ENCODE assay signal across 1 cellular context in genomic region chr20:50720582-50720981, GRCh38.
TF ChIP-seq lines count a peak whose summit lies in the region.

No MANE protein-coding gene starts in this region.

TF ChIP-seq in SK-N-SH, 30 proteins besides CTCF, POLR2A, EP300 and RAD21 (continued from another document):
- no peak for TF ChIP-seq ZBTB33 (IDR thresholded peaks at IDR 0.05; ENCODE audit: borderline replicate concordance, low read depth)
- TF ChIP-seq CHD2 (IDR thresholded peaks at IDR 0.05; ENCODE audit: low read length, partially characterized antibody): no peak
- TF ChIP-seq, protein P1, sequence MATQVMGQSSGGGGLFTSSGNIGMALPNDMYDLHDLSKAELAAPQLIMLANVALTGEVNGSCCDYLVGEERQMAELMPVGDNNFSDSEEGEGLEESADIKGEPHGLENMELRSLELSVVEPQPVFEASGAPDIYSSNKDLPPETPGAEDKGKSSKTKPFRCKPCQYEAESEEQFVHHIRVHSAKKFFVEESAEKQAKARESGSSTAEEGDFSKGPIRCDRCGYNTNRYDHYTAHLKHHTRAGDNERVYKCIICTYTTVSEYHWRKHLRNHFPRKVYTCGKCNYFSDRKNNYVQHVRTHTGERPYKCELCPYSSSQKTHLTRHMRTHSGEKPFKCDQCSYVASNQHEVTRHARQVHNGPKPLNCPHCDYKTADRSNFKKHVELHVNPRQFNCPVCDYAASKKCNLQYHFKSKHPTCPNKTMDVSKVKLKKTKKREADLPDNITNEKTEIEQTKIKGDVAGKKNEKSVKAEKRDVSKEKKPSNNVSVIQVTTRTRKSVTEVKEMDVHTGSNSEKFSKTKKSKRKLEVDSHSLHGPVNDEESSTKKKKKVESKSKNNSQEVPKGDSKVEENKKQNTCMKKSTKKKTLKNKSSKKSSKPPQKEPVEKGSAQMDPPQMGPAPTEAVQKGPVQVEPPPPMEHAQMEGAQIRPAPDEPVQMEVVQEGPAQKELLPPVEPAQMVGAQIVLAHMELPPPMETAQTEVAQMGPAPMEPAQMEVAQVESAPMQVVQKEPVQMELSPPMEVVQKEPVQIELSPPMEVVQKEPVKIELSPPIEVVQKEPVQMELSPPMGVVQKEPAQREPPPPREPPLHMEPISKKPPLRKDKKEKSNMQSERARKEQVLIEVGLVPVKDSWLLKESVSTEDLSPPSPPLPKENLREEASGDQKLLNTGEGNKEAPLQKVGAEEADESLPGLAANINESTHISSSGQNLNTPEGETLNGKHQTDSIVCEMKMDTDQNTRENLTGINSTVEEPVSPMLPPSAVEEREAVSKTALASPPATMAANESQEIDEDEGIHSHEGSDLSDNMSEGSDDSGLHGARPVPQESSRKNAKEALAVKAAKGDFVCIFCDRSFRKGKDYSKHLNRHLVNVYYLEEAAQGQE (IDR thresholded peaks at IDR 0.05; ENCODE audit: low read depth, low read length): no peak
- no peak for TF ChIP-seq MEF2A (IDR thresholded peaks at IDR 0.05; ENCODE audit: borderline replicate concordance, low read depth)
- TF ChIP-seq NRF1 (IDR thresholded peaks at IDR 0.05; ENCODE audit: low read depth, low read length): no peak
- TF ChIP-seq GABPA (IDR thresholded peaks at IDR 0.05; ENCODE audit: low read depth): no peak
- TF ChIP-seq, protein P2, sequence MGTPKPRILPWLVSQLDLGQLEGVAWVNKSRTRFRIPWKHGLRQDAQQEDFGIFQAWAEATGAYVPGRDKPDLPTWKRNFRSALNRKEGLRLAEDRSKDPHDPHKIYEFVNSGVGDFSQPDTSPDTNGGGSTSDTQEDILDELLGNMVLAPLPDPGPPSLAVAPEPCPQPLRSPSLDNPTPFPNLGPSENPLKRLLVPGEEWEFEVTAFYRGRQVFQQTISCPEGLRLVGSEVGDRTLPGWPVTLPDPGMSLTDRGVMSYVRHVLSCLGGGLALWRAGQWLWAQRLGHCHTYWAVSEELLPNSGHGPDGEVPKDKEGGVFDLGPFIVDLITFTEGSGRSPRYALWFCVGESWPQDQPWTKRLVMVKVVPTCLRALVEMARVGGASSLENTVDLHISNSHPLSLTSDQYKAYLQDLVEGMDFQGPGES (IDR thresholded peaks at IDR 0.05; ENCODE audit: low read depth, low read length): no peak
